Comparison of ENCODE assay signal across 8 cellular contexts in the genomic region with DNA sequence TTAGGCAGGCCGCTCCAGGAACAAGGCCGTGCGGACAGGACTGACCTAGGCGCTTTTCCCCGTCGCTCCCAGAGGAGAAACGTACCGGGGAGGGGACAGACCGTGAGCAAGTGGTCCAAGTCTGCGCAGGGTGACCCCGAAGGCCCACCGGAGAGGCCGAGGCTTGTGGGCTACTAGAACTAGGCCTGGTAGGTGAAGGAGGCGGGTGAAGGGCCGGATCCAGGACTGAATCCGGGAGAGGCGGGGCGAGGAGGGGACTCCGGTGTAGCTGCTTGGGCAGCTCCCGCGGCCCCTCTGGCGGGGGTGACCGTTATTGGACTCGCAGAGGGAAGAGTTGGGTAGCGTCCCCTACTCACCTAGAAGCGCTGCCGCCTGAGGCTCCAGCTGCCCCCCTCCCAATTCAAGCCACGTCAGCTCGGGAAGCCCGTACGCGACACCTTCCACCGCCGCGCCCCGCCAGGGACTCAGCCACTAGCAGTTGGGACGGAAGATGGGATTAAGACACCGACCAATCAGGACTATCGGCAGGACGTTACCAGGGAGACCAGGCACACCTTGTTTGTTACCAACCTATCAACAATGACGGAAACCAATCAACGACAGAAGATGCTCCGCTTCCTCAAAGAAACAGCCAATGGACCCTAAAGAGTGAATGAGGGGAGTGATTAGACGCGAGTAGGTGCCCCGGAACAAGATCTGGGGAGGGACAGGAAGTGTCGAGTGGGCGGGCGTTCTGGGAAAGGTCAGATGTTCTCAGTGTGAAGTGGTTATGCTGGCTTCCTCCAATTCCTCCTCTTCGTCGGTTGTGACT. TPM values are rescaled to one million over a fixed set of nuclear protein-coding genes. Genes with fewer than 3 reads are reported as not detected.
A peak's percentile ranks its signal among the peaks of the same experiment; 100 is the strongest.
DNase-seq lines count a peak whose midpoint lies in the region; ATAC-seq and TF ChIP-seq lines count a peak whose summit lies in the region.

A gene with protein sequence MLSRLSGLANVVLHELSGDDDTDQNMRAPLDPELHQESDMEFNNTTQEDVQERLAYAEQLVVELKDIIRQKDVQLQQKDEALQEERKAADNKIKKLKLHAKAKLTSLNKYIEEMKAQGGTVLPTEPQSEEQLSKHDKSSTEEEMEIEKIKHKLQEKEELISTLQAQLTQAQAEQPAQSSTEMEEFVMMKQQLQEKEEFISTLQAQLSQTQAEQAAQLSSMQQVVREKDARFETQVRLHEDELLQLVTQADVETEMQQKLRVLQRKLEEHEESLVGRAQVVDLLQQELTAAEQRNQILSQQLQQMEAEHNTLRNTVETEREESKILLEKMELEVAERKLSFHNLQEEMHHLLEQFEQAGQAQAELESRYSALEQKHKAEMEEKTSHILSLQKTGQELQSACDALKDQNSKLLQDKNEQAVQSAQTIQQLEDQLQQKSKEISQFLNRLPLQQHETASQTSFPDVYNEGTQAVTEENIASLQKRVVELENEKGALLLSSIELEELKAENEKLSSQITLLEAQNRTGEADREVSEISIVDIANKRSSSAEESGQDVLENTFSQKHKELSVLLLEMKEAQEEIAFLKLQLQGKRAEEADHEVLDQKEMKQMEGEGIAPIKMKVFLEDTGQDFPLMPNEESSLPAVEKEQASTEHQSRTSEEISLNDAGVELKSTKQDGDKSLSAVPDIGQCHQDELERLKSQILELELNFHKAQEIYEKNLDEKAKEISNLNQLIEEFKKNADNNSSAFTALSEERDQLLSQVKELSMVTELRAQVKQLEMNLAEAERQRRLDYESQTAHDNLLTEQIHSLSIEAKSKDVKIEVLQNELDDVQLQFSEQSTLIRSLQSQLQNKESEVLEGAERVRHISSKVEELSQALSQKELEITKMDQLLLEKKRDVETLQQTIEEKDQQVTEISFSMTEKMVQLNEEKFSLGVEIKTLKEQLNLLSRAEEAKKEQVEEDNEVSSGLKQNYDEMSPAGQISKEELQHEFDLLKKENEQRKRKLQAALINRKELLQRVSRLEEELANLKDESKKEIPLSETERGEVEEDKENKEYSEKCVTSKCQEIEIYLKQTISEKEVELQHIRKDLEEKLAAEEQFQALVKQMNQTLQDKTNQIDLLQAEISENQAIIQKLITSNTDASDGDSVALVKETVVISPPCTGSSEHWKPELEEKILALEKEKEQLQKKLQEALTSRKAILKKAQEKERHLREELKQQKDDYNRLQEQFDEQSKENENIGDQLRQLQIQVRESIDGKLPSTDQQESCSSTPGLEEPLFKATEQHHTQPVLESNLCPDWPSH (N-terminal part only) (minus strand): TSS at position 466 of the 811 bp plus-strand sequence. CDS start 18,770 bp downstream, outside the sequence.

- H3F3A ChIP-seq in Loucy (ENCODE audit: low read depth) = no peaks in the 10 kb centered on the region

- H3K4me1 ChIP-seq in Loucy (ENCODE audit: insufficient read depth, low read length, poor library complexity, severe bottlenecking) (peaks cover 37% of the 10 kb centered on the region), RWPE2 (ENCODE audit: insufficient read depth, poor library complexity, severe bottlenecking) (peaks cover 13% of the 10 kb centered on the region)

- H3K9me2 ChIP-seq in Loucy (replicated peaks; ENCODE audit: low read depth, low read length) = no peaks in the 10 kb centered on the region

- peak within 1 kb of the TSS; percentile 69 for H2AFZ ChIP-seq in Loucy (ENCODE audit: low read length)

- H3K4me3 Mint-ChIP-seq in activated T-helper 2 cell treated with anti-CD3 and anti-CD28 coated beads, Interferon-gamma antibody, Interleukin-2, Interleukin-4, amounts not matched to agents 10 μg/mL and 5 μg/mL and 100 μg/mL, durations not matched to agents 14 hours and 24 hours and 36 hours (ENCODE audit: low read depth) = no peak within 1 kb of the TSS
- H3K4me3 Mint-ChIP-seq in natural killer cell treated with Interleukin-12 subunit alpha and Interleukin-12 subunit beta and Interleukin-15 and Interleukin-18, amount 100 ng/mL, for 72 hours = no peak within 1 kb of the TSS

- H3K9me3 ChIP-seq in Loucy (ENCODE audit: insufficient read depth, low read depth, low read length) (no peaks in the 10 kb centered on the region), RWPE2 (ENCODE audit: severe bottlenecking) (no peaks in the 10 kb centered on the region)

- peaks cover 7% of the 10 kb centered on the region for H3K4me1 Mint-ChIP-seq in activated T-helper 2 cell treated with anti-CD3 and anti-CD28 coated beads, Interferon-gamma antibody, Interleukin-2, Interleukin-4, amounts not matched to agents 10 μg/mL and 5 μg/mL and 100 μg/mL, durations not matched to agents 14 hours and 24 hours and 36 hours (ENCODE audit: low read depth)
- peaks cover 7 to 9% of the 10 kb centered on the region in 2 donors for H3K4me1 Mint-ChIP-seq in natural killer cell treated with Interleukin-12 subunit alpha and Interleukin-12 subunit beta and Interleukin-15 and Interleukin-18, amount 100 ng/mL, for 72 hours (ENCODE audit: low read depth in 2 of 2)

- no peak within 1 kb of the TSS for H3K27ac Mint-ChIP-seq in activated T-helper 2 cell treated with anti-CD3 and anti-CD28 coated beads, Interferon-gamma antibody, Interleukin-2, Interleukin-4, amounts not matched to agents 10 μg/mL and 5 μg/mL and 100 μg/mL, durations not matched to agents 14 hours and 24 hours and 36 hours
- no peak within 1 kb of the TSS for H3K27ac Mint-ChIP-seq in natural killer cell treated with Interleukin-12 subunit alpha and Interleukin-12 subunit beta and Interleukin-15 and Interleukin-18, amount 100 ng/mL, for 72 hours

- peaks cover 15% of the 10 kb centered on the region for H3K27me3 Mint-ChIP-seq in activated T-helper 2 cell treated with anti-CD3 and anti-CD28 coated beads, Interferon-gamma antibody, Interleukin-2, Interleukin-4, amounts not matched to agents 10 μg/mL and 5 μg/mL and 100 μg/mL, durations not matched to agents 14 hours and 24 hours and 36 hours (ENCODE audit: low read depth)
- peaks cover 17 to 25% of the 10 kb centered on the region in 2 donors for H3K27me3 Mint-ChIP-seq in natural killer cell treated with Interleukin-12 subunit alpha and Interleukin-12 subunit beta and Interleukin-15 and Interleukin-18, amount 100 ng/mL, for 72 hours

- peak within 1 kb of the TSS; percentile 83 for H3K9ac ChIP-seq in Loucy (ENCODE audit: low read depth, low read length, poor library complexity, severe bottlenecking)

- intact Hi-C loops in activated T-helper 2 cell treated with anti-CD3 and anti-CD28 coated beads, Interferon-gamma antibody, Interleukin-2, Interleukin-4, amounts not matched to agents 10 μg/mL and 5 μg/mL and 100 μg/mL, durations not matched to agents 14 hours and 24 hours and 36 hours (cut with micrococcal nuclease) = loop anchor here (1.0 to 10.0 kb wide), 7 partner anchors 14 to 765 kb away; partner anchors contain the start of genes EAF2, FAM162A, HCLS1 and IQCB1

- H3K4me2 ChIP-seq in Loucy (ENCODE audit: low read depth, low read length, poor library complexity, severe bottlenecking) = peak within 1 kb of the TSS; percentile 89

- peaks cover 38% of the 10 kb centered on the region for H3K79me2 ChIP-seq in Loucy (ENCODE audit: insufficient read depth, low read length)

- TF ChIP-seq CTCF in Loucy (conservative IDR thresholded peaks at IDR 0.05; ENCODE audit: low read length) = no peak
- TF ChIP-seq CTCF in RWPE2 (IDR thresholded peaks at IDR 0.05; ENCODE audit: poor library complexity, severe bottlenecking) = no peak
- TF ChIP-seq CTCF in fibroblast of the aortic adventitia (IDR thresholded peaks at IDR 0.05; ENCODE audit: insufficient read depth, low read length) = peak; percentile 28

- H3K4me3 ChIP-seq in H7 (ENCODE audit: insufficient read depth, low read depth, low read length) = peak within 1 kb of the TSS; percentile 87
- H3K4me3 ChIP-seq in Loucy (ENCODE audit: low read length, poor library complexity, severe bottlenecking) = peak within 1 kb of the TSS; percentile 98
- H3K4me3 ChIP-seq in RWPE2 (ENCODE audit: severe bottlenecking) = peak within 1 kb of the TSS; percentile 94
- H3K4me3 ChIP-seq in fibroblast of the aortic adventitia (ENCODE audit: low read depth, low read length) = peak within 1 kb of the TSS; percentile 88

- no peaks in the 10 kb centered on the region for H3K36me3 Mint-ChIP-seq in activated T-helper 2 cell treated with anti-CD3 and anti-CD28 coated beads, Interferon-gamma antibody, Interleukin-2, Interleukin-4, amounts not matched to agents 10 μg/mL and 5 μg/mL and 100 μg/mL, durations not matched to agents 14 hours and 24 hours and 36 hours (ENCODE audit: low read depth)
- no peaks in the 10 kb centered on the region for H3K36me3 Mint-ChIP-seq in natural killer cell treated with Interleukin-12 subunit alpha and Interleukin-12 subunit beta and Interleukin-15 and Interleukin-18, amount 100 ng/mL, for 72 hours

- no peaks in the 10 kb centered on the region for H3K27me3 ChIP-seq in H7 (ENCODE audit: control insufficient read depth, insufficient read depth, low read length)
- H3K27me3 ChIP-seq in Loucy (ENCODE audit: insufficient read depth, low read length, poor library complexity, severe bottlenecking) = no peaks in the 10 kb centered on the region
- no peaks in the 10 kb centered on the region for H3K27me3 ChIP-seq in RWPE2 (ENCODE audit: insufficient read depth, poor library complexity, severe bottlenecking)

- H3K36me3 ChIP-seq in H7 (replicated peaks; ENCODE audit: control insufficient read depth, insufficient read depth, low read length) = no peaks in the 10 kb centered on the region
- no peaks in the 10 kb centered on the region for H3K36me3 ChIP-seq in Loucy (ENCODE audit: insufficient read depth, low read length)
- peaks cover 15% of the 10 kb centered on the region for H3K36me3 ChIP-seq in RWPE2 (ENCODE audit: low read depth)

- H3K9me3 Mint-ChIP-seq in activated T-helper 2 cell treated with anti-CD3 and anti-CD28 coated beads, Interferon-gamma antibody, Interleukin-2, Interleukin-4, amounts not matched to agents 10 μg/mL and 5 μg/mL and 100 μg/mL, durations not matched to agents 14 hours and 24 hours and 36 hours = no peaks in the 10 kb centered on the region
- no peaks in the 10 kb centered on the region for H3K9me3 Mint-ChIP-seq in natural killer cell treated with Interleukin-12 subunit alpha and Interleukin-12 subunit beta and Interleukin-15 and Interleukin-18, amount 100 ng/mL, for 72 hours

- peak; percentile 100 for DNase-seq in ELR (ENCODE audit: low read depth)
- peak; percentile 84 for DNase-seq in H7
- peak; percentile 97 for DNase-seq in RWPE2 (ENCODE audit: low spot score)
- peak; percentile 91 for DNase-seq in activated T-helper 2 cell treated with anti-CD3 and anti-CD28 coated beads, Interferon-gamma antibody, Interleukin-2, Interleukin-4, amounts not matched to agents 10 μg/mL and 5 μg/mL and 100 μg/mL, durations not matched to agents 14 hours and 24 hours and 36 hours (ENCODE audit: low spot score)
- peak; percentile 99 for DNase-seq in fibroblast of the aortic adventitia (ENCODE audit: low read depth)
- peak; percentile 96 for DNase-seq in natural killer cell treated with Interleukin-12 subunit alpha and Interleukin-12 subunit beta and Interleukin-15 and Interleukin-18, amount 100 ng/mL, for 72 hours (ENCODE audit: low spot score)
- DNase-seq in stimulated activated naive CD8-positive, alpha-beta T cell treated with anti-CD3 and anti-CD28 coated beads, Interleukin-15, Interleukin-2, amounts not matched to agents 100 U/mL and 50 U/mL, for 24 hours = peak; percentile 91

- ATAC-seq in RWPE2 (ENCODE audit: low read depth) = peak; percentile 95
- peak; percentile 97 to 98 for ATAC-seq in natural killer cell treated with Interleukin-12 subunit alpha and Interleukin-12 subunit beta and Interleukin-15 and Interleukin-18, amount 100 ng/mL, for 72 hours
- ATAC-seq in stimulated activated naive CD8-positive, alpha-beta T cell treated with anti-CD3 and anti-CD28 coated beads, Interleukin-15, Interleukin-2, amounts not matched to agents 100 U/mL and 50 U/mL, for 24 hours = peak; percentile 98

- H3K27ac ChIP-seq in RWPE2 (ENCODE audit: poor library complexity, severe bottlenecking) = peak within 1 kb of the TSS; percentile 49

- peaks cover 32% of the 10 kb centered on the region for H4K20me1 ChIP-seq in Loucy (ENCODE audit: insufficient read depth, low read length, poor library complexity, severe bottlenecking)

RNA-seq across cellular contexts. Expression of the gene that starts here (rescaled TPM):
- total RNA-seq in H7 (2014; rRNA removed; shearing (Covaris generic)) = 9.0 and 17.4 TPM in 2 replicates
- total RNA-seq in activated T-helper 2 cell treated with anti-CD3 and anti-CD28 coated beads, Interferon-gamma antibody, Interleukin-2, Interleukin-4, amounts not matched to agents 10 μg/mL and 5 μg/mL and 100 μg/mL, durations not matched to agents 14 hours and 24 hours and 36 hours = 26.4 and 28.2 TPM in 2 replicates
- total RNA-seq in fibroblast of the aortic adventitia (ENCODE audit: low replicate concordance) = 63.2 and 153 TPM in 2 replicates
- 10 to 100 TPM; 34.9 to 43.5 TPM for total RNA-seq in natural killer cell treated with Interleukin-12 subunit alpha and Interleukin-12 subunit beta and Interleukin-15 and Interleukin-18, amount 100 ng/mL, for 72 hours

Comparison
In these comparisons a context has a peak if more than half of its experiments do, and no peak if none do; other contexts are left out.
1. Peak in every context shown above with its lines: DNase-seq, ATAC-seq, H3K4me3 ChIP-seq and H3K27ac ChIP-seq.